Comparison of ENCODE assay signal across 8 cellular contexts in the genomic region with DNA sequence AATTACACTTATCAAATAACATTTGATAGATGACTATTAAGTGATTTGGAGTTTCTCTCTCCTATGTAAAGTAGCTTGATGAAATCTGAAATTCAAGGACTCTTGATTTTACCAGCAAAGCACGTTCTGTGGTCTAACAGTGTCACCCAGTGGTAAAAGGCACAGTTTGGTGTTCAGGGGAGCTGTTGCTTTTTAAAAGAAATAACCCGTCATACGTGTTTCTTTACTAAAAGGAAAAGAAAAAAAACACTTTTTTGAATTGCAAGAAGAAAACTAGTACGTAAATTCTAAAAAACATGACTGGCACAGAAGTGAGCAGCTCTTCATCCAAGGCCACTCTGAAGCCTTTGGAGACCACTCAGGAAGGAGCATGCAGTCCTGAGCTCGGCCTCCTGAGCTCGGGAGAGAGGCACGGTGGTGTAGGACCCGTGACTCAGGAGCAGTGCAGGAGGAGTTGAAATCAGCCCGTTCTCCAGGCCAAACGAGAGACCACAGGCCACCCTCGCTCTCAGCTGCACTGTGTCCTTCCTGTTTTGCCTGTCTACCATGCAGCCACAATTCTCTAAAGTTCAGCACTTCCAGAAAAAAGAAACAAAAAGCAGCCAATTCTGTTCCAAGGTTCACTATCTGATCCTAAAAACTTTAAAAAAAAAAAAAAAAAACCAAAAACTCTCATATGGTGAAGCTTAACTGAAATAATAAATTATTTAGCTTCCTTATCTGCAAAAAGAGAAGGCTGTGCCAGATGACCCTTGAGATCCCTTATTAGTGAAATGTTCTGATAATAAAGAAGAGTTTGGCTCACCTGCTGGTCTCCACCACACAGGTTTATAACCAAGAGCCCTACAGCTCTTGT.
DNase-seq lines count a peak whose midpoint lies in the region; ATAC-seq and TF ChIP-seq lines count a peak whose summit lies in the region.

No MANE protein-coding gene starts in this region.

- no peak overlapping the region for H3K4me3 ChIP-seq in fibroblast of pulmonary artery (replicated peaks; ENCODE audit: low read depth, low read length)

- peaks cover 44% of the 10 kb centered on the region for H3K36me3 Mint-ChIP-seq in activated T-cell treated with anti-CD3 and anti-CD28 coated beads, Interleukin-2, amount 50 U/mL, for 4 hours (ENCODE audit: insufficient read depth)
- H3K36me3 Mint-ChIP-seq in T-helper 1 cell treated with Interleukin-12 subunit alpha and Interleukin-12 subunit beta and Interleukin-4 antibody, amounts not matched to agents 30 μg/mL and 1 μg/mL, for 36 hours (ENCODE audit: low read depth) = peaks cover 32% of the 10 kb centered on the region

- peak overlapping the region; percentile 67 for H3K27ac Mint-ChIP-seq in T-helper 1 cell treated with Interleukin-12 subunit alpha and Interleukin-12 subunit beta and Interleukin-4 antibody, amounts not matched to agents 30 μg/mL and 1 μg/mL, for 36 hours

- peak; percentile 17 for TF ChIP-seq CTCF in fibroblast of pulmonary artery (IDR thresholded peaks at IDR 0.05; ENCODE audit: low read length, missing control alignments)

- H3K4me1 Mint-ChIP-seq in activated T-cell treated with anti-CD3 and anti-CD28 coated beads, Interleukin-2, amount 50 U/mL, for 4 hours (ENCODE audit: low read depth) = peaks cover 84% of the 10 kb centered on the region
- H3K4me1 Mint-ChIP-seq in T-helper 1 cell treated with Interleukin-12 subunit alpha and Interleukin-12 subunit beta and Interleukin-4 antibody, amounts not matched to agents 30 μg/mL and 1 μg/mL, for 36 hours (ENCODE audit: low read depth) = peaks cover 61% of the 10 kb centered on the region

- no peak for DNase-seq in activated T-cell treated with anti-CD3 and anti-CD28 coated beads, Interleukin-2, amount 50 U/mL, for 4 hours
- no peak for DNase-seq in activated T-cell treated with anti-CD3 and anti-CD28 coated beads, Interleukin-2, amount 50 U/mL, for 1 hour
- DNase-seq in fibroblast of pulmonary artery (ENCODE audit: low read depth) (peak; percentile 31), sciatic nerve (ENCODE audit: low spot score) (no peak), SIG-M5 (lab: John Stamatoyannopoulos, UW) (no peak)

- no peaks in the 10 kb centered on the region for H3K9me3 Mint-ChIP-seq in activated T-cell treated with anti-CD3 and anti-CD28 coated beads, Interleukin-2, amount 50 U/mL, for 4 hours
- H3K9me3 Mint-ChIP-seq in T-helper 1 cell treated with Interleukin-12 subunit alpha and Interleukin-12 subunit beta and Interleukin-4 antibody, amounts not matched to agents 30 μg/mL and 1 μg/mL, for 36 hours = no peaks in the 10 kb centered on the region

- peak overlapping the region; percentile 65 for H3K4me3 Mint-ChIP-seq in activated T-cell treated with anti-CD3 and anti-CD28 coated beads, Interleukin-2, amount 50 U/mL, for 4 hours
- peak overlapping the region; percentile 43 for H3K4me3 Mint-ChIP-seq in T-helper 1 cell treated with Interleukin-12 subunit alpha and Interleukin-12 subunit beta and Interleukin-4 antibody, amounts not matched to agents 30 μg/mL and 1 μg/mL, for 36 hours

- no peaks in the 10 kb centered on the region for H3K27me3 Mint-ChIP-seq in activated T-cell treated with anti-CD3 and anti-CD28 coated beads, Interleukin-2, amount 50 U/mL, for 4 hours (ENCODE audit: low read depth)
- H3K27me3 Mint-ChIP-seq in T-helper 1 cell treated with Interleukin-12 subunit alpha and Interleukin-12 subunit beta and Interleukin-4 antibody, amounts not matched to agents 30 μg/mL and 1 μg/mL, for 36 hours (ENCODE audit: low read depth) = no peaks in the 10 kb centered on the region

- intact Hi-C loops in sciatic nerve (cut with DNase I) = no loop called here

- peak; percentile 77 to 86 for ATAC-seq in activated T-cell treated with anti-CD3 and anti-CD28 coated beads, Interleukin-2, amount 50 U/mL, for 4 hours
- peak; percentile 91 for ATAC-seq in sciatic nerve
- no peak for ATAC-seq in HG03280 (IDR thresholded peaks at IDR 0.05; ENCODE audit: unreplicated experiment)
- no peak for ATAC-seq in HG03175 (IDR thresholded peaks at IDR 0.05; ENCODE audit: unreplicated experiment)

Comparison
In these comparisons a context has a peak if more than half of its experiments do, and no peak if none do; other contexts are left out.
1. ATAC-seq: peak in activated T-cell treated with anti-CD3 and anti-CD28 coated beads, Interleukin-2, amount 50 U/mL, for 4 hours (2 of 2) and sciatic nerve (single experiment); none in HG03280 (single experiment) and HG03175 (single experiment).